In the genomic region with DNA sequence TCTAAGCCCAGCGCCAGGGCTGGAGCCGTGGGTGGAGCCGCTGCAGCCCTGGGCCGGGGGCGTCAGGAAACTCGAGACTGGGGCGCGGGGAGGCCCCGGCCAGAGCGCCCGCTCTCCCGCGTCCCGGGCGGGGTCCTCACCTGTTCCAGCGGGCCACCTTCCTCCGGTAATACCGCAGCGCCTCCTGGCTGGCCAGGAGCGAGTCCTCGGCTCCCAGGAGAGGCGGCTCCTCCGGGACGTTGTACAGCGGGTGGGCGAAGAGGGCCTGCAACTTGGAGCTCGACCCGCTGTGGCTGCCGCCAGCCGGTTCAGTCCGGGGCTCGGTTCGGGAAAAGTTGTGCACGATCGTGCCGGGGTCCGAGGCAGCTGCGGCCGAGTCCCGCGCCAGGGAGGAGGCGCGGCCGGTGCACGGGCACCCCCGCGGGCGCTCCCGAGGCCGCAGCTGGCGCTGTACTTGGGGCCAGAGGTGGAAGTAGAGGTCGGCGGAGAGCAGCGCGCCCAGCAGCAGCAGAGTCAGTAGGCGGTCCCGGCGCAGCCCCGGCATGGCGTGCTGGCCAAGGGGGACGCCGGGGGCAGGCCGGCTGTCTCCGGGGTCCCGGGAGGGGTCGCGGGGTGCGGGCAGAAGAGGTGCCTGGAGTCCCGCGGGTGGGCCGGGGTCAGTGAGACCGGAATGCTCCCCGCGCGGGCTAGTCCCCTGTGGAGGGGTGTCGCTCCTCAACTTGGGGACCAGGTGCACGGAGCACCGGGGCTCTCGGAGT, we compare ENCODE assay signal across 9 cellular contexts. TPM values are rescaled to one million over a fixed set of nuclear protein-coding genes. Genes with fewer than 3 reads are reported as not detected.
DNase-seq lines count a peak whose midpoint lies in the region; ATAC-seq and TF ChIP-seq lines count a peak whose summit lies in the region.
"Had no signal": no experiment of that assay in that cellular context is flagged by ENCODE, and none has a peak within 500 bp of the region (broad histone marks: within the 10 kb centered on the region; RNA-seq: fewer than 3 reads in every experiment).

No MANE protein-coding gene starts in this region.

- no peak for ATAC-seq in GM19455 (IDR thresholded peaks at IDR 0.05; ENCODE audit: unreplicated experiment)
- no peak for ATAC-seq in HG02610 (IDR thresholded peaks at IDR 0.05; ENCODE audit: unreplicated experiment)

- no peaks in the 10 kb centered on the region for H3K9me3 ChIP-seq in spleen

- CTCF ChIA-PET in activated naive CD4-positive, alpha-beta T cell treated with anti-CD3 and anti-CD28 coated beads for 36 hours (lab: Charles Lee): no interaction called here

- peak; percentile 5 for TF ChIP-seq CTCF in astrocyte of the spinal cord (IDR thresholded peaks at IDR 0.05; ENCODE audit: low read depth, low read length)
- TF ChIP-seq CTCF in spleen (IDR thresholded peaks at IDR 0.05 in 8 of 11, conservative IDR thresholded peaks at IDR 0.05 in 3 of 11): peak in 2 of 11 experiments; percentile 6 to 31

- H3K4me1 ChIP-seq in spleen: peaks cover 14 to 72% (median 35%) of the 10 kb centered on the region in 6 donors

- peak overlapping the region in 7 of 8 donors; percentile 43 to 87 (median 76) for H3K27ac ChIP-seq in spleen

- no peaks in the 10 kb centered on the region for H3K9me3 Mint-ChIP-seq in activated naive CD4-positive, alpha-beta T cell treated with anti-CD3 and anti-CD28 coated beads for 36 hours

- WGBS in spleen, 5 donors: 0 to 4% (median 1%) methylated on average over 22 to 79 of the region's 79 CpGs

- peaks cover 4 to 55% (median 21%) of the 10 kb centered on the region in 7 donors for H3K27me3 ChIP-seq in spleen (replicated peaks in 1 of 7)

- H3K36me3 Mint-ChIP-seq in activated naive CD4-positive, alpha-beta T cell treated with anti-CD3 and anti-CD28 coated beads for 36 hours (ENCODE audit: low read depth): no peaks in the 10 kb centered on the region

- H3K27me3 Mint-ChIP-seq in activated naive CD4-positive, alpha-beta T cell treated with anti-CD3 and anti-CD28 coated beads for 36 hours (ENCODE audit: low read depth): peaks cover 62% of the 10 kb centered on the region

- no peaks in the 10 kb centered on the region for H3K36me3 ChIP-seq in spleen

- peak overlapping the region; percentile 3 for H3K4me3 ChIP-seq in astrocyte of the spinal cord (ENCODE audit: low read depth, low read length)
- H3K4me3 ChIP-seq in spleen: peak overlapping the region; percentile 31 to 74 (median 50)

- no peak overlapping the region for H3K27ac Mint-ChIP-seq in activated naive CD4-positive, alpha-beta T cell treated with anti-CD3 and anti-CD28 coated beads for 36 hours

- intact Hi-C loops in activated naive CD4-positive, alpha-beta T cell treated with anti-CD3 and anti-CD28 coated beads for 36 hours (cut with micrococcal nuclease): no loop called here
- intact Hi-C loops in spleen (cut with DNase I; ENCODE audit: low total_unique reads): no loop called here

- peaks cover 14% of the 10 kb centered on the region for H3K4me1 Mint-ChIP-seq in activated naive CD4-positive, alpha-beta T cell treated with anti-CD3 and anti-CD28 coated beads for 36 hours (ENCODE audit: low read depth)

- peak overlapping the region; percentile 35 for H3K4me3 Mint-ChIP-seq in activated naive CD4-positive, alpha-beta T cell treated with anti-CD3 and anti-CD28 coated beads for 36 hours

- DNase-seq in activated naive CD4-positive, alpha-beta T cell treated with anti-CD3 and anti-CD28 coated beads for 36 hours: peak; percentile 10
- DNase-seq in activated naive CD4-positive, alpha-beta T cell (lab: John Stamatoyannopoulos, UW): no peak
- DNase-seq in astrocyte of the spinal cord (ENCODE audit: low read depth, low spot score): no peak
- DNase-seq in iPS-NIHi11 (ENCODE audit: low spot score): peak; percentile 71
- DNase-seq in spleen: peak; percentile 79
- DNase-seq in globus pallidus (ENCODE audit: low spot score): no peak

- in situ Hi-C loops in astrocyte of the spinal cord (cut with HindIII; ENCODE audit: low sequenced_read_pairs): no loop called here

- no peak for TF ChIP-seq POLR2A in spleen (IDR thresholded peaks at IDR 0.05)

RNA-seq across cellular contexts. Expression of gene FAM20A, which starts 0.9 kb away (rescaled TPM):
- total RNA-seq in activated naive CD4-positive, alpha-beta T cell treated with anti-CD3 and anti-CD28 coated beads for 36 hours: not detected
- 10 to 100 TPM in 6 of 7 donors, 1 to 10 TPM in 1; 5.0 to 58.0 (median 26.0) TPM for total RNA-seq in spleen
- 10 to 100 TPM; 20.2 to 33.8 (median 26.3) TPM for polyA plus RNA-seq in spleen
- total RNA-seq: T-helper 2 cell treated with Interferon-gamma antibody and Interleukin-4, amounts not matched to agents 100 ng/mL and 5 ng/mL, for 36 hours had no signal

Comparison
In these comparisons a context has a peak if more than half of its experiments do, and no peak if none do; other contexts are left out.
1. DNase-seq: peak in activated naive CD4-positive, alpha-beta T cell treated with anti-CD3 and anti-CD28 coated beads for 36 hours (single experiment), iPS-NIHi11 (single experiment) and spleen (single experiment); none in activated naive CD4-positive, alpha-beta T cell (0 of 4), astrocyte of the spinal cord (single experiment) and globus pallidus (single experiment).
2. RNA of gene FAM20A, which starts 0.9 kb away (total RNA-seq): 5.0 to 58.0 TPM in spleen; not detected in activated naive CD4-positive, alpha-beta T cell treated with anti-CD3 and anti-CD28 coated beads for 36 hours; every median in the first group is over 4 times any median in the second.